ENCODE assay signal across 13 cellular contexts in genomic region chr3:152460936-152461335, GRCh38.
DNase-seq lines count a peak whose midpoint lies in the region; ATAC-seq and TF ChIP-seq lines count a peak whose summit lies in the region.
"Had no signal": no experiment of that assay in that cellular context is flagged by ENCODE, and none has a peak within 500 bp of the region (broad histone marks: within the 10 kb centered on the region; RNA-seq: fewer than 3 reads in every experiment).

No MANE protein-coding gene starts in this region.

- CTCF ChIA-PET in MCF 10A (lab: Yijun Ruan, JAX) (interaction anchor here (0.7 kb wide), 1 partner anchor 65 kb away, joined by 3 read pairs; no protein-coding TSS in a partner anchor), WTC11 (lab: Charles Lee) (interaction anchor here (1.0 kb wide), 1 partner anchor 11 kb away, joined by 3 read pairs; no protein-coding TSS in a partner anchor)

- ATAC-seq in WTC11, result peak; percentile 46; the same call in 1 of the 2 replicates
- peak; percentile 88 for ATAC-seq in left colon
- ATAC-seq in GM19035 (IDR thresholded peaks at IDR 0.05; ENCODE audit: unreplicated experiment), result no peak
- ATAC-seq: heart left ventricle, K562 had no signal

- POLR2A ChIA-PET in MCF 10A (lab: Yijun Ruan, JAX) (interaction anchor here (0.9 kb wide), 1 partner anchor 12 kb away, joined by 3 read pairs; no protein-coding TSS in a partner anchor), WTC11 (lab: Charles Lee) (no interaction called here)

- TF ChIP-seq EP300 in transverse colon (IDR thresholded peaks at IDR 0.05; ENCODE audit: low read depth), result no peak

- H3K4me1 Mint-ChIP-seq in MCF 10A (ENCODE audit: insufficient read depth, unreplicated experiment) (no peaks in the 10 kb centered on the region), WTC11 (peaks cover 6% of the 10 kb centered on the region)

- H3K27me3 ChIP-seq in breast epithelium (no peaks in the 10 kb centered on the region), transverse colon (no peaks in the 10 kb centered on the region)
- H3K27me3 ChIP-seq: heart left ventricle, pancreas had no signal

- H3K9me3 ChIP-seq in breast epithelium, result no peaks in the 10 kb centered on the region
- no peaks in the 10 kb centered on the region for H3K9me3 ChIP-seq in transverse colon
- H3K9me3 ChIP-seq: heart left ventricle, pancreas had no signal

- H3K9me3 Mint-ChIP-seq in MCF 10A (ENCODE audit: unreplicated experiment), result no peaks in the 10 kb centered on the region
- H3K9me3 Mint-ChIP-seq in WTC11, result no peaks in the 10 kb centered on the region

- H3K27me3 Mint-ChIP-seq in MCF 10A (ENCODE audit: insufficient read depth, unreplicated experiment) (no peaks in the 10 kb centered on the region), WTC11 (ENCODE audit: low read depth) (no peaks in the 10 kb centered on the region)

- 29 to 45% methylated on average over 3 of the region's 3 CpGs for WGBS in transverse colon (ENCODE audit: low coverage in 1 of 2), 2 donors

- peaks cover 5% of the 10 kb centered on the region for H3K36me3 ChIP-seq in breast epithelium
- peaks cover 0 to 33% (median 13%) of the 10 kb centered on the region in 4 donors for H3K36me3 ChIP-seq in transverse colon

- H3K27ac ChIP-seq in breast epithelium (peak overlapping the region; percentile 5 to 37), transverse colon (peak overlapping the region in 2 of 4 donors; percentile 3 to 29)
- H3K27ac ChIP-seq: pancreas had no signal

- peaks cover 28% of the 10 kb centered on the region for H3K36me3 Mint-ChIP-seq in MCF 10A (ENCODE audit: insufficient read depth, unreplicated experiment)
- peaks cover 10% of the 10 kb centered on the region for H3K36me3 Mint-ChIP-seq in WTC11

- H3K27ac Mint-ChIP-seq in MCF 10A (ENCODE audit: low read depth, unreplicated experiment) (no peak overlapping the region), WTC11 (peak overlapping the region; percentile 32; the same call in 1 of the 2 replicates)

- in situ Hi-C loops in transverse colon (cut with MboI; ENCODE audit: low pct_ligation_motif_present in 1 of 4, low pct_unique_long_range_greater_than_20kb in 1 of 4, low sequenced_read_pairs in 3 of 4), result no loop called here

- DNase-seq in breast epithelium (ENCODE audit: low spot score in 2 of 2), result peak in 1 of 2 donors; percentile 46
- DNase-seq in MCF 10A (ENCODE audit: unreplicated experiment), result no peak
- DNase-seq in WTC11 (ENCODE audit: low spot score), result no peak
- DNase-seq in left colon, result no peak
- peak; percentile 23 for DNase-seq in transverse colon
- no peak for DNase-seq in NCI-H774 (lab: John Stamatoyannopoulos, UW)
- DNase-seq in NCI-H2171 treated with DMSO at 0.1 percent for 48 hours (lab: John Stamatoyannopoulos, UW), result no peak
- DNase-seq: activated CD8-positive, alpha-beta memory T cell treated with anti-CD3 and anti-CD28 coated beads, Interleukin-2, amount 50 U/mL, for 48 hours; heart left ventricle; NCI-H2029; pancreas had no signal

- H3K4me1 ChIP-seq in breast epithelium (no peaks in the 10 kb centered on the region), transverse colon (peaks cover 0 to 27% (median 12%) of the 10 kb centered on the region in 4 donors)

- TF ChIP-seq CTCF in breast epithelium (IDR thresholded peaks at IDR 0.05), result no peak
- no peak for TF ChIP-seq CTCF in MCF 10A (IDR thresholded peaks at IDR 0.05; ENCODE audit: unreplicated experiment)
- TF ChIP-seq CTCF in WTC11 (IDR thresholded peaks at IDR 0.05), result no peak
- no peak for TF ChIP-seq CTCF in transverse colon (IDR thresholded peaks at IDR 0.05)

- no peak overlapping the region for H3K4me3 ChIP-seq in breast epithelium
- H3K4me3 ChIP-seq in transverse colon, result no peak overlapping the region
- H3K4me3 ChIP-seq: heart left ventricle, K562, pancreas had no signal

- no TSS peak for BruUV-seq in MCF 10A (replicated peaks; lab: Mats Ljungman, UMichigan)

- H3K4me3 Mint-ChIP-seq in MCF 10A (ENCODE audit: unreplicated experiment) (no peak overlapping the region), WTC11 (no peak overlapping the region)

- intact Hi-C loops in breast epithelium (cut with DNase I; ENCODE audit: low total_unique reads), result no loop called here
- intact Hi-C loops in MCF 10A (cut with micrococcal nuclease), result no loop called here
- intact Hi-C loops in left colon (cut with DNase I, micrococcal nuclease), result no loop called here
- intact Hi-C loops in transverse colon (cut with DNase I; ENCODE audit: low total_unique reads), result no loop called here

- TF ChIP-seq POLR2A in breast epithelium (IDR thresholded peaks at IDR 0.05) (no peak), transverse colon (IDR thresholded peaks at IDR 0.05) (no peak)

TF ChIP-seq in WTC11, 78 proteins besides CTCF, POLR2A, EP300 and RAD21:
- no peak for TF ChIP-seq TEAD1 (CRISPR knock-in tag; IDR thresholded peaks at IDR 0.05)
- TF ChIP-seq E2F1 (CRISPR knock-in tag; IDR thresholded peaks at IDR 0.05), result no peak
- TF ChIP-seq TP53 (CRISPR knock-in tag; IDR thresholded peaks at IDR 0.05), result no peak
- TF ChIP-seq ZNF219 (CRISPR knock-in tag; IDR thresholded peaks at IDR 0.05; ENCODE audit: borderline replicate concordance), result no peak
- no peak for TF ChIP-seq MAX (CRISPR knock-in tag; IDR thresholded peaks at IDR 0.05)
- no peak for TF ChIP-seq RELA (CRISPR knock-in tag; IDR thresholded peaks at IDR 0.05; ENCODE audit: borderline replicate concordance)
